25 cellular contexts compared by ENCODE assay signal in genomic region chr5:130164966-130165365, GRCh38.
DNase-seq lines count a peak whose midpoint lies in the region; ATAC-seq and TF ChIP-seq lines count a peak whose summit lies in the region.
"Had no signal": no experiment of that assay in that cellular context is flagged by ENCODE, and none has a peak within 500 bp of the region (broad histone marks: within the 10 kb centered on the region; RNA-seq: fewer than 3 reads in every experiment).

No MANE protein-coding gene starts in this region.

- H3K9me3 Mint-ChIP-seq in activated CD4-positive, alpha-beta T cell treated with anti-CD3 and anti-CD28 coated beads, Interleukin-2, amount 10 ng/mL, durations not matched to agents 7 days and 5 days, result no peaks in the 10 kb centered on the region

- no peak overlapping the region for H3K27ac Mint-ChIP-seq in activated CD4-positive, alpha-beta T cell treated with anti-CD3 and anti-CD28 coated beads, Interleukin-2, amount 10 ng/mL, durations not matched to agents 7 days and 5 days

- H3K4me1 ChIP-seq in RWPE2 (ENCODE audit: insufficient read depth, poor library complexity, severe bottlenecking), result no peaks in the 10 kb centered on the region
- H3K4me1 ChIP-seq: left lung, testis had no signal

- CTCF ChIA-PET in activated CD4-positive, alpha-beta T cell treated with anti-CD3 and anti-CD28 coated beads, Interleukin-2, amount 10 ng/mL, durations not matched to agents 7 days and 5 days (lab: Charles Lee), result no interaction called here

- POLR2A ChIA-PET in activated CD4-positive, alpha-beta T cell treated with anti-CD3 and anti-CD28 coated beads, Interleukin-2, amount 10 ng/mL, durations not matched to agents 7 days and 5 days (lab: Charles Lee), result no interaction called here

- H3K27me3 Mint-ChIP-seq in activated CD4-positive, alpha-beta T cell treated with anti-CD3 and anti-CD28 coated beads, Interleukin-2, amount 10 ng/mL, durations not matched to agents 7 days and 5 days, result no peaks in the 10 kb centered on the region
- H3K27me3 Mint-ChIP-seq: brain had no signal

- H3K4me3 ChIP-seq in RWPE2 (ENCODE audit: severe bottlenecking) (no peak overlapping the region), epithelial cell of esophagus (ENCODE audit: low read length) (no peak overlapping the region)
- H3K4me3 ChIP-seq: left lung, testis had no signal

- TF ChIP-seq CTCF in RWPE2 (IDR thresholded peaks at IDR 0.05; ENCODE audit: poor library complexity, severe bottlenecking) (no peak), epithelial cell of esophagus (IDR thresholded peaks at IDR 0.05; ENCODE audit: insufficient read depth, low read depth, low read length, missing control alignments) (no peak)

- peak; percentile 15 for DNase-seq in HS-5 (ENCODE audit: low read depth)
- DNase-seq in RWPE2 (ENCODE audit: low spot score), result no peak
- DNase-seq in epithelial cell of esophagus (ENCODE audit: low read depth), result peak; percentile 48
- DNase-seq in left lobe of liver (ENCODE audit: low spot score), result no peak
- DNase-seq in activated CD4-positive, alpha-beta T cell treated with anti-CD3 and anti-CD28 coated beads, Interleukin-2, amount 10 ng/mL, durations not matched to agents 7 days and 5 days, result no peak
- no peak for DNase-seq in NCI-H1436 (lab: John Stamatoyannopoulos, UW)
- no peak for DNase-seq in UCSD-AML1 (lab: John Stamatoyannopoulos, UW; ENCODE audit: unreplicated experiment)
- DNase-seq: activated CD4-positive, alpha-beta T cell treated with anti-CD3 and anti-CD28 coated beads for 4 hours; activated CD8-positive, alpha-beta memory T cell treated with anti-CD3 and anti-CD28 coated beads for 24 hours; activated effector memory CD4-positive, alpha-beta T cell treated with anti-CD3 and anti-CD28 coated beads, Interleukin-2, amount 50 U/mL, for 16 hours; effector CD4-positive, alpha-beta T cell; EL; left lung; NCI-H1417; NCI-H2081 treated with DMSO at 0.1 percent for 48 hours; NCI-H345; NCI-H748 treated with DMSO at 0.1 percent for 48 hours; posterior cingulate gyrus; Right ventricle myocardium superior; stimulated activated CD4-positive, alpha-beta T cell treated with anti-CD3 and anti-CD28 coated beads, Interleukin-15, amount 100 ng/mL, for 24 hours; stimulated activated naive CD4-positive, alpha-beta T cell; testis had no signal

- ATAC-seq in RWPE2 (ENCODE audit: low read depth), result peak; percentile 36; the same call in 2 of the 3 replicates
- peak; percentile 30 for ATAC-seq in left lobe of liver
- ATAC-seq: left lung, sciatic nerve had no signal

- H3K4me3 Mint-ChIP-seq in activated CD4-positive, alpha-beta T cell treated with anti-CD3 and anti-CD28 coated beads, Interleukin-2, amount 10 ng/mL, durations not matched to agents 7 days and 5 days, result no peak overlapping the region
- H3K4me3 Mint-ChIP-seq: brain had no signal

- H3K36me3 ChIP-seq in RWPE2 (ENCODE audit: low read depth), result no peaks in the 10 kb centered on the region
- H3K36me3 ChIP-seq: left lung had no signal

- H3K36me3 Mint-ChIP-seq in activated CD4-positive, alpha-beta T cell treated with anti-CD3 and anti-CD28 coated beads, Interleukin-2, amount 10 ng/mL, durations not matched to agents 7 days and 5 days (ENCODE audit: low read depth), result no peaks in the 10 kb centered on the region
- H3K36me3 Mint-ChIP-seq: brain had no signal

- H3K27me3 ChIP-seq in RWPE2 (ENCODE audit: insufficient read depth, poor library complexity, severe bottlenecking), result no peaks in the 10 kb centered on the region
- H3K27me3 ChIP-seq: left lung, testis had no signal

- no peaks in the 10 kb centered on the region for H3K4me1 Mint-ChIP-seq in activated CD4-positive, alpha-beta T cell treated with anti-CD3 and anti-CD28 coated beads, Interleukin-2, amount 10 ng/mL, durations not matched to agents 7 days and 5 days

- no peaks in the 10 kb centered on the region for H3K9me3 ChIP-seq in RWPE2 (ENCODE audit: severe bottlenecking)
- H3K9me3 ChIP-seq: left lung, testis had no signal

- H3K27ac ChIP-seq in RWPE2 (ENCODE audit: poor library complexity, severe bottlenecking), result no peak overlapping the region
- H3K27ac ChIP-seq: epithelial cell of prostate, left lung, testis had no signal

Comparison
In these comparisons a context has a peak if more than half of its experiments do, and no peak if none do; other contexts are left out.
1. DNase-seq: peak in HS-5 (single experiment) and epithelial cell of esophagus (single experiment); none in RWPE2 (single experiment), left lobe of liver (single experiment), activated CD4-positive, alpha-beta T cell treated with anti-CD3 and anti-CD28 coated beads, Interleukin-2, amount 10 ng/mL, durations not matched to agents 7 days and 5 days (single experiment), NCI-H1436 (single experiment) and UCSD-AML1 (single experiment).